ENCODE assay signal across 20 cellular contexts in the genomic region with DNA sequence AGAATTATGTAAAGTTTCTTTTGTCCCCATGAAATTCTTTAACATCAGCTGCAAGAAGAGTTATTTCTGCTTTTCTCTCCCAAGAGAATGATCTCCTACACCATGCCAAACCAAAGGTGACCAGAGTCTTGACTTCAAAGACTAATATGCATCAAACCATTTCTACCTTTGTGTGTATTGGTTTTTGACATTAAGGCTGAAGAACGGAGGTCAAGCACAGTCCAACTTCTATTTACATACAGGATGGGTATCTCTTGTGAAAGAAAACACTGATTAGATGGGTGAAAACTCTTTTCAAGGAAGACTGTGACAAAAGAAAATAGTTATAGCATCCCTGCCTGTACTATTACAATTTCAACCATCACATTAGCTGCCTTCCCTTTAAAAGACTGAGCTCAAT.
"Had no signal": no experiment of that assay in that cellular context is flagged by ENCODE, and none has a peak within 500 bp of the region (broad histone marks: within the 10 kb centered on the region; RNA-seq: fewer than 3 reads in every experiment).

No MANE protein-coding gene starts in this region.

- H3K27ac ChIP-seq: SJSA1, SK-N-MC had no signal

- H3K4me1 ChIP-seq: SJSA1 had no signal

- H3K36me3 ChIP-seq: SJSA1 had no signal

- H3K9me3 ChIP-seq: SJSA1 had no signal

- H3K4me3 ChIP-seq: SJSA1, SK-N-MC had no signal

- DNase-seq: IMR-90, Karpas-422, KG1, NCI-H1092, NCI-H1105 treated with DMSO at 0.1 percent for 48 hours, NCI-H1417 treated with DMSO at 0.1 percent for 48 hours, NCI-H146, NCI-H1694 treated with DMSO at 0.1 percent for 48 hours, NCI-H1930, NCI-H2081, NCI-H2107, NCI-H2227 treated with DMSO at 0.1 percent for 48 hours, NCI-H524, NCI-H526 treated with DMSO at 0.1 percent for 48 hours, NCI-H748 treated with DMSO at 0.1 percent for 48 hours, Right ventricle myocardium superior, RPMI8226, SIG-M5 had no signal

- H3K27me3 ChIP-seq: SJSA1 had no signal
